Comparison of ENCODE assay signal across 21 cellular contexts in genomic region chr7:114341648-114342047, GRCh38.
DNase-seq lines count a peak whose midpoint lies in the region; ATAC-seq, FAIRE-seq and TF ChIP-seq lines count a peak whose summit lies in the region.
"Had no signal": no experiment of that assay in that cellular context is flagged by ENCODE, and none has a peak within 500 bp of the region (broad histone marks: within the 10 kb centered on the region; RNA-seq: fewer than 3 reads in every experiment).

No MANE protein-coding gene starts in this region.

- 0 out of 2 replicates have a peak overlapping the region, but pooled peaks have one; percentile 10 for H2AFZ ChIP-seq in DND-41 (ENCODE audit: low read depth, low read length)
- H2AFZ ChIP-seq: GM23248 had no signal

- H3K9me3 ChIP-seq in DND-41 (ENCODE audit: insufficient read depth, low read length, severe bottlenecking): no peaks in the 10 kb centered on the region
- H3K9me3 ChIP-seq: BE2C; BLaER1 treated with 17β-estradiol and CSF1 and Interleukin-3, amounts not matched to agents 10 nM and 100 nM had no signal

- H3K27me3 ChIP-seq in DND-41 (ENCODE audit: insufficient read depth, low read length, poor library complexity): no peaks in the 10 kb centered on the region
- H3K27me3 ChIP-seq: BE2C; BLaER1 treated with 17β-estradiol and CSF1 and Interleukin-3, amounts not matched to agents 10 nM and 100 nM had no signal

- peak; percentile 25 for FAIRE-seq in A204.1 (lab: Jason Lieb, UNC)
- FAIRE-seq: D721Med, GM12891, H1 had no signal

- H3K79me2 ChIP-seq in DND-41 (ENCODE audit: insufficient read depth, low read length): no peaks in the 10 kb centered on the region

- DNase-seq in DND-41: no peak
- DNase-seq in left colon: no peak
- no peak for DNase-seq in HuH-7 (ENCODE audit: low spot score)
- no peak for DNase-seq in NCI-H1436 treated with DMSO at 0.1 percent for 48 hours (lab: John Stamatoyannopoulos, UW)
- DNase-seq in ureter (ENCODE audit: low spot score): no peak
- DNase-seq: ACHN; AML-193; BE2C; CD4-positive, alpha-beta T cell; CD8-positive, alpha-beta memory T cell; DMS 273 treated with DMSO at 0.1 percent for 48 hours; DMS79; GF-D8; GM23248; H7; HCEC 1CT had no signal

- TF ChIP-seq CTCF in DND-41 (IDR thresholded peaks at IDR 0.05; ENCODE audit: borderline replicate concordance, extremely low read depth, low read length, poor library complexity, severe bottlenecking): no peak

- no peaks in the 10 kb centered on the region for H3K36me3 ChIP-seq in DND-41 (ENCODE audit: insufficient read depth, low read length)
- H3K36me3 ChIP-seq: BE2C; BLaER1 treated with 17β-estradiol and CSF1 and Interleukin-3, amounts not matched to agents 10 nM and 100 nM had no signal

- H3K27ac ChIP-seq in DND-41 (ENCODE audit: low read length): no peak overlapping the region
- H3K27ac ChIP-seq: BLaER1 treated with 17β-estradiol and CSF1 and Interleukin-3, amounts not matched to agents 10 nM and 100 nM; GM23248 had no signal

- peaks cover 23% of the 10 kb centered on the region for H3K4me1 ChIP-seq in DND-41 (ENCODE audit: insufficient read depth, low read length)
- H3K4me1 ChIP-seq: BE2C; BLaER1 treated with 17β-estradiol and CSF1 and Interleukin-3, amounts not matched to agents 10 nM and 100 nM had no signal

- ATAC-seq in DND-41 (ENCODE audit: insufficient read depth, low read depth) (no peak), left colon (peak; percentile 73)

- no peaks in the 10 kb centered on the region for H4K20me1 ChIP-seq in DND-41 (ENCODE audit: insufficient read depth, low read length)
- H4K20me1 ChIP-seq: BLaER1 treated with 17β-estradiol and CSF1 and Interleukin-3, amounts not matched to agents 10 nM and 100 nM had no signal

- H3K4me3 ChIP-seq in DND-41 (ENCODE audit: low read depth in 1 of 2, low read length in 2 of 2): no peak overlapping the region
- H3K4me3 ChIP-seq: BLaER1 treated with 17β-estradiol and CSF1 and Interleukin-3, amounts not matched to agents 10 nM and 100 nM; GM23248 had no signal

- intact Hi-C loops in left colon (cut with DNase I, micrococcal nuclease): no loop called here

- no peak overlapping the region for H3K9ac ChIP-seq in DND-41 (ENCODE audit: low read depth, low read length)
- H3K9ac ChIP-seq: BLaER1 treated with 17β-estradiol and CSF1 and Interleukin-3, amounts not matched to agents 10 nM and 100 nM; GM23248 had no signal

- H3K4me2 ChIP-seq in DND-41 (ENCODE audit: insufficient read depth, low read length): no peak overlapping the region
- H3K4me2 ChIP-seq: BLaER1 treated with 17β-estradiol and CSF1 and Interleukin-3, amounts not matched to agents 10 nM and 100 nM had no signal
